In genomic region chr10:16765532-16766365, GRCh38 we compare ENCODE assay signal across 14 cellular contexts. TPM values are rescaled to one million over a fixed set of nuclear protein-coding genes. Genes with fewer than 3 reads are reported as not detected.
DNase-seq lines count a peak whose midpoint lies in the region; ATAC-seq lines count a peak whose summit lies in the region.
"Had no signal": no experiment of that assay in that cellular context is flagged by ENCODE, and none has a peak within 500 bp of the region (broad histone marks: within the 10 kb centered on the region; RNA-seq: fewer than 3 reads in every experiment).

No MANE protein-coding gene starts in this region.

- no peak overlapping the region for H3K27ac Mint-ChIP-seq in naive thymus-derived CD8-positive, alpha-beta T cell
- H3K27ac Mint-ChIP-seq: activated CD8-positive, alpha-beta T cell treated with anti-CD3 and anti-CD28 coated beads, Interleukin-2, amount 10 ng/mL, durations not matched to agents 7 days and 5 days; progenitor cell of endocrine pancreas; T-cell had no signal

- POLR2A ChIA-PET in naive thymus-derived CD8-positive, alpha-beta T cell (lab: Charles Lee): no interaction called here

- H3K27me3 Mint-ChIP-seq in naive thymus-derived CD8-positive, alpha-beta T cell: no peaks in the 10 kb centered on the region
- H3K27me3 Mint-ChIP-seq: progenitor cell of endocrine pancreas, T-cell had no signal

- DNase-seq in amniotic epithelial cell (ENCODE audit: low read depth) (peak; percentile 10), NCI-H2227 (lab: John Stamatoyannopoulos, UW; ENCODE audit: unreplicated experiment) (no peak)
- DNase-seq in naive thymus-derived CD8-positive, alpha-beta T cell: no peak
- DNase-seq in stimulated activated CD4-positive, alpha-beta T cell treated with anti-CD3 and anti-CD28 coated beads, Interleukin-4, amount 100 ng/mL, for 4 hours: no peak
- DNase-seq: activated CD8-positive, alpha-beta T cell treated with anti-CD3 and anti-CD28 coated beads, Interleukin-2, amount 10 ng/mL, durations not matched to agents 7 days and 5 days; mammary epithelial cell; NCI-H1417; stimulated activated CD4-positive, alpha-beta T cell treated with anti-CD3 and anti-CD28 coated beads, Interleukin-2, amount 100 ng/mL, for 48 hours; T-cell had no signal

- ATAC-seq in GM18499 (IDR thresholded peaks at IDR 0.05; ENCODE audit: insufficient read depth, unreplicated experiment) (peak; percentile 49), GM21390 (IDR thresholded peaks at IDR 0.05; ENCODE audit: unreplicated experiment) (peak; percentile 63), HG03097 (IDR thresholded peaks at IDR 0.05; ENCODE audit: low FRiP score, unreplicated experiment) (peak; percentile 55), GM19328 (IDR thresholded peaks at IDR 0.05; ENCODE audit: unreplicated experiment) (no peak)
- ATAC-seq in naive thymus-derived CD8-positive, alpha-beta T cell: no peak
- ATAC-seq: activated CD8-positive, alpha-beta T cell treated with anti-CD3 and anti-CD28 coated beads, Interleukin-2, amount 10 ng/mL, durations not matched to agents 7 days and 5 days; T-cell had no signal

- no peaks in the 10 kb centered on the region for H3K9me3 Mint-ChIP-seq in naive thymus-derived CD8-positive, alpha-beta T cell
- H3K9me3 Mint-ChIP-seq: T-cell had no signal

- H3K36me3 Mint-ChIP-seq in naive thymus-derived CD8-positive, alpha-beta T cell: peaks cover 3 to 45% (median 10%) of the 10 kb centered on the region in 3 donors

- peaks cover 7 to 25% (median 15%) of the 10 kb centered on the region in 4 donors for H3K4me1 Mint-ChIP-seq in naive thymus-derived CD8-positive, alpha-beta T cell

- H3K4me3 Mint-ChIP-seq in naive thymus-derived CD8-positive, alpha-beta T cell: no peak overlapping the region
- H3K4me3 Mint-ChIP-seq: activated CD8-positive, alpha-beta T cell treated with anti-CD3 and anti-CD28 coated beads, Interleukin-2, amount 10 ng/mL, durations not matched to agents 7 days and 5 days; T-cell had no signal

RNA-seq across cellular contexts. Expression of gene RSU1, which starts 51.5 kb away (rescaled TPM):
- 10 to 100 TPM; 57.8 to 64.6 TPM for total RNA-seq in naive thymus-derived CD8-positive, alpha-beta T cell
- 100 to 1,000 TPM; 127 to 149 (median 138) TPM for polyA plus RNA-seq in naive thymus-derived CD8-positive, alpha-beta T cell

Comparison
In these comparisons a context has a peak if more than half of its experiments do, and no peak if none do; other contexts are left out.
1. ATAC-seq: peak in GM18499 (single experiment), GM21390 (single experiment) and HG03097 (single experiment); none in naive thymus-derived CD8-positive, alpha-beta T cell (0 of 2) and GM19328 (single experiment).